ENCODE assay signal across 24 cellular contexts in the genomic region with DNA sequence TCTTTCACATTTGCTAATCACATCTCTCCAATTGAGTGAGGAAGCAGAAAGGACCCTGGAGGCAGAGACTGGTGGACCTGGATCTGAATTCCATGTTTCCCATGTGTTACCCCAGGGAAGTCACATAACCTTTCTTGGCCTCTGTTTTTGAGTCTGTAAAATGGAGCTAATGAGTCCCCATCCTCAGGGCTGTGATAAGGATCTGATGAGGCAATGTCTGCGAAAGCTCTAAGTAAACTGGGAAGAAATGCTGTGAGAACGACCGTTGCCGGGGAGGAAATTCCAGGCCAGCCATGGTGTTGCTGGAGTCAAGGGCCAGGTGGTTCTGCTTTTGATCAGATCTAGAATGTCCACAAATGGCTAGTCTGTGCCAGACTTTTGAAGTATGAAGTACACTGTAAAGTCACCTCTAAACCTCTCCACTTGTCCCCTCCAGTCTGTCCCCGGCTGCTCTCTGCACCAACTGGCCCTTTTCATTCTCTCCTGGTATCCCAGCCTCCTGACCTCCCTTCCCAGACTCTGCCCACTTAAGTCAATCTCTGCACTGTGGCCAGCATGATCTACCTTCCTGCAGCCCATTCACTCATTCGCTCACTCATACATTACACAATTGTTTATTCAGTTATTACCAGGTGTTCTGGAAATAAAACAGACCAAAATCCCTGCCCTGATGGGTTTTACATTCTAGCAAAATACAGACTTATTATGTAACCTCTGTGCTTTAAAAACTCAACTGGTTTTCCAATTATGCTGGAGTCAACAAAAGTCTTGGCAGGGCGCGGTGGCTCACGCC.
"Had no signal": no experiment of that assay in that cellular context is flagged by ENCODE, and none has a peak within 500 bp of the region (broad histone marks: within the 10 kb centered on the region; RNA-seq: fewer than 3 reads in every experiment).

No MANE protein-coding gene starts in this region.

- H3K36me3 Mint-ChIP-seq: activated naive CD4-positive, alpha-beta T cell treated with anti-CD3 and anti-CD28 coated beads, Interleukin-2, amount 10 ng/mL, durations not matched to agents 7 days and 5 days; activated naive CD8-positive, alpha-beta T cell treated with anti-CD3 and anti-CD28 coated beads, Interleukin-2, amount 10 ng/mL, durations not matched to agents 7 days and 5 days had no signal

- H3K4me3 ChIP-seq: esophagus squamous epithelium, ovary, right lobe of liver, upper lobe of left lung, vagina had no signal

- H3K4me1 ChIP-seq: right lobe of liver, vagina had no signal

- H3K27me3 ChIP-seq: ovary, right lobe of liver, vagina had no signal

- H3K4me3 Mint-ChIP-seq: activated CD4-positive, alpha-beta memory T cell treated with anti-CD3 and anti-CD28 coated beads, Interleukin-2, amount 10 ng/mL, durations not matched to agents 7 days and 5 days; activated CD4-positive, alpha-beta T cell treated with anti-CD3 and anti-CD28 coated beads, Interleukin-2, amount 10 ng/mL, durations not matched to agents 7 days and 5 days; activated naive CD4-positive, alpha-beta T cell treated with anti-CD3 and anti-CD28 coated beads, Interleukin-2, amount 10 ng/mL, durations not matched to agents 7 days and 5 days; activated naive CD8-positive, alpha-beta T cell treated with anti-CD3 and anti-CD28 coated beads, Interleukin-2, amount 10 ng/mL, durations not matched to agents 7 days and 5 days; activated T-cell treated with anti-CD3 and anti-CD28 coated beads, Interleukin-2, amount 50 U/mL, for 24 hours; endodermal cell; nephron progenitor cell; stimulated activated naive CD8-positive, alpha-beta T cell treated with anti-CD3 and anti-CD28 coated beads, Interleukin-15, Interleukin-2, amounts not matched to agents 100 ng/mL and 50 ng/mL, for 24 hours had no signal

- ATAC-seq: left ventricle myocardium superior, right lobe of liver had no signal

- DNase-seq: activated CD4-positive, alpha-beta memory T cell treated with anti-CD3 and anti-CD28 coated beads, Interleukin-2, amount 10 ng/mL, durations not matched to agents 7 days and 5 days; activated CD4-positive, alpha-beta T cell treated with anti-CD3 and anti-CD28 coated beads, Interleukin-2, amount 10 ng/mL, durations not matched to agents 7 days and 5 days; activated CD4-positive, CD25-positive, alpha-beta regulatory T cell treated with anti-CD3 and anti-CD28 coated beads, Interleukin-2, amount 50 U/mL, for 72 hours; activated CD8-positive, alpha-beta memory T cell treated with anti-CD3 and anti-CD28 coated beads, Interleukin-2, amount 50 U/mL, for 48 hours; activated gamma-delta T cell; activated naive CD4-positive, alpha-beta T cell treated with anti-CD3 and anti-CD28 coated beads, Interleukin-2, amount 10 ng/mL, durations not matched to agents 7 days and 5 days; activated naive CD8-positive, alpha-beta T cell treated with anti-CD3 and anti-CD28 coated beads, Interleukin-2, amount 10 ng/mL, durations not matched to agents 7 days and 5 days; activated T-cell treated with anti-CD3 and anti-CD28 coated beads, Interleukin-2, amount 50 U/mL, for 24 hours; amygdala; central memory CD4-positive, alpha-beta T cell; endodermal cell; esophagus squamous epithelium; glutamatergic neuron; left ventricle myocardium superior; nephron progenitor cell; ovary; right lobe of liver; stimulated activated CD4-positive, alpha-beta T cell treated with anti-CD3 and anti-CD28 coated beads, Interleukin-2, amount 100 ng/mL, for 48 hours; substantia nigra; T1000; upper lobe of left lung had no signal

- H3K9me3 ChIP-seq: esophagus squamous epithelium, ovary, right lobe of liver, upper lobe of left lung, vagina had no signal

- H3K9me3 Mint-ChIP-seq: activated CD4-positive, alpha-beta memory T cell treated with anti-CD3 and anti-CD28 coated beads, Interleukin-2, amount 10 ng/mL, durations not matched to agents 7 days and 5 days; activated CD4-positive, alpha-beta T cell treated with anti-CD3 and anti-CD28 coated beads, Interleukin-2, amount 10 ng/mL, durations not matched to agents 7 days and 5 days; activated naive CD4-positive, alpha-beta T cell treated with anti-CD3 and anti-CD28 coated beads, Interleukin-2, amount 10 ng/mL, durations not matched to agents 7 days and 5 days; activated naive CD8-positive, alpha-beta T cell treated with anti-CD3 and anti-CD28 coated beads, Interleukin-2, amount 10 ng/mL, durations not matched to agents 7 days and 5 days; activated T-cell treated with anti-CD3 and anti-CD28 coated beads, Interleukin-2, amount 50 U/mL, for 24 hours; endodermal cell; nephron progenitor cell; stimulated activated naive CD8-positive, alpha-beta T cell treated with anti-CD3 and anti-CD28 coated beads, Interleukin-15, Interleukin-2, amounts not matched to agents 100 ng/mL and 50 ng/mL, for 24 hours had no signal

- H3K27ac ChIP-seq: ovary, right lobe of liver, upper lobe of left lung, vagina had no signal

- H3K27ac Mint-ChIP-seq: activated CD4-positive, alpha-beta memory T cell treated with anti-CD3 and anti-CD28 coated beads, Interleukin-2, amount 10 ng/mL, durations not matched to agents 7 days and 5 days; activated CD4-positive, alpha-beta T cell treated with anti-CD3 and anti-CD28 coated beads, Interleukin-2, amount 10 ng/mL, durations not matched to agents 7 days and 5 days; activated naive CD4-positive, alpha-beta T cell treated with anti-CD3 and anti-CD28 coated beads, Interleukin-2, amount 10 ng/mL, durations not matched to agents 7 days and 5 days; activated naive CD8-positive, alpha-beta T cell treated with anti-CD3 and anti-CD28 coated beads, Interleukin-2, amount 10 ng/mL, durations not matched to agents 7 days and 5 days; activated T-cell treated with anti-CD3 and anti-CD28 coated beads, Interleukin-2, amount 50 U/mL, for 24 hours; endodermal cell; progenitor cell of endocrine pancreas; stimulated activated naive CD8-positive, alpha-beta T cell treated with anti-CD3 and anti-CD28 coated beads, Interleukin-15, Interleukin-2, amounts not matched to agents 100 ng/mL and 50 ng/mL, for 24 hours had no signal

- H3K36me3 ChIP-seq: esophagus squamous epithelium, ovary, right lobe of liver, upper lobe of left lung, vagina had no signal

- H3K27me3 Mint-ChIP-seq: activated CD4-positive, alpha-beta T cell treated with anti-CD3 and anti-CD28 coated beads, Interleukin-2, amount 10 ng/mL, durations not matched to agents 7 days and 5 days had no signal
